ENCODE assay signal across 21 cellular contexts in the genomic region with DNA sequence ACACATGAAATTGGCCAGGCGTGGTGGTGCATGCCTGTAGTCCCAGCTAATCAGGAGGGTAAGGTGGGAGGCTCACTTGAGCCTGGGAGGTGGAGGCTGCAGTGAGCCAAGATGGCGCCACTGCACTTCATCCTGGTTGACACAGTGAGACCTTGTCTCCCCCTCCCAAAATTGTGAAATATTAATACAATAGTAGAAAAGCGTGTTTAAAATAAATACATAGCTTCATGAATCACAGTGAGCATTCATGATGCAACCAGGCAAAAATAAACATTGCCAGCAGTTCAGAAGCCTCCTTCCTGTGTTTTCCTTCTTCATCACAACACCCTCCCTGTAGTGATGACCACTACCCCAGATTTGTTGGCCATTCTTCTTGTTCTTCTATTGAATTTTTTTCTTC. TPM values are rescaled to one million over a fixed set of nuclear protein-coding genes. Genes with fewer than 3 reads are reported as not detected.
"Had no signal": no experiment of that assay in that cellular context is flagged by ENCODE, and none has a peak within 500 bp of the region (broad histone marks: within the 10 kb centered on the region; RNA-seq: fewer than 3 reads in every experiment).

No MANE protein-coding gene starts in this region.

- H3K36me3 ChIP-seq: left ventricle myocardium inferior, neutrophil, ovary, prostate gland, tibial artery had no signal

- ATAC-seq: activated T-cell treated with anti-CD3 and anti-CD28 coated beads, Interleukin-2, amount 50 U/mL, for 72 hours; esophagus mucosa; natural killer cell treated with Interleukin-12 subunit alpha and Interleukin-12 subunit beta and Interleukin-15 and Interleukin-18, amount 100 ng/mL, for 72 hours; right cardiac atrium; stimulated activated effector memory CD8-positive, alpha-beta T cell treated with anti-CD3 and anti-CD28 coated beads, Interleukin-12 subunit alpha, Interleukin-12 subunit beta, amount 100 ng/mL, for 72 hours; stimulated activated naive CD8-positive, alpha-beta T cell treated with anti-CD3 and anti-CD28 coated beads, Interleukin-15, amount 100 ng/mL, for 72 hours; T-helper 17 cell had no signal

- H3K9me3 ChIP-seq: left ventricle myocardium inferior, neutrophil, ovary, prostate gland, tibial artery had no signal

- FAIRE-seq: small intestine had no signal

- H3K4me1 ChIP-seq: prostate gland had no signal

- DNase-seq: activated CD4-positive, alpha-beta T cell treated with anti-CD3 and anti-CD28 coated beads for 4 hours; activated CD4-positive, alpha-beta T cell treated with anti-CD3 and anti-CD28 coated beads, Interleukin-2, amount 50 U/mL, for 48 hours; activated CD4-positive, CD25-positive, alpha-beta regulatory T cell; activated effector memory CD4-positive, alpha-beta T cell treated with Interleukin-2 at 50 U/mL for 16 hours; activated naive CD8-positive, alpha-beta T cell treated with anti-CD3 and anti-CD28 coated beads, Interleukin-2, amount 10 ng/mL, durations not matched to agents 7 days and 5 days; dermis blood vessel endothelial cell; effector CD8-positive, alpha-beta T cell; left ventricle myocardium inferior; ovary; right cardiac atrium; small intestine; stimulated activated CD4-positive, alpha-beta T cell treated with anti-CD3 and anti-CD28 coated beads, Interleukin-2, amount 100 ng/mL, for 24 hours; stimulated activated naive CD8-positive, alpha-beta T cell treated with anti-CD3 and anti-CD28 coated beads, Interleukin-15, amount 100 ng/mL, for 72 hours; T-helper 17 cell; tibial artery had no signal

- H3K4me3 ChIP-seq: left ventricle myocardium inferior, ovary, prostate gland, tibial artery had no signal

- H3K27me3 ChIP-seq: ovary, tibial artery had no signal

- H3K27ac ChIP-seq: left ventricle myocardium inferior, neutrophil, ovary, prostate gland, tibial artery had no signal

RNA-seq across cellular contexts. Expression of gene TEAD1, which starts 4.3 kb away (rescaled TPM):
- total RNA-seq: activated naive CD8-positive, alpha-beta T cell treated with anti-CD3 and anti-CD28 coated beads, Interleukin-2, amount 10 ng/mL, durations not matched to agents 7 days and 5 days had no signal
